Comparison of ENCODE assay signal across 8 cellular contexts in the genomic region with DNA sequence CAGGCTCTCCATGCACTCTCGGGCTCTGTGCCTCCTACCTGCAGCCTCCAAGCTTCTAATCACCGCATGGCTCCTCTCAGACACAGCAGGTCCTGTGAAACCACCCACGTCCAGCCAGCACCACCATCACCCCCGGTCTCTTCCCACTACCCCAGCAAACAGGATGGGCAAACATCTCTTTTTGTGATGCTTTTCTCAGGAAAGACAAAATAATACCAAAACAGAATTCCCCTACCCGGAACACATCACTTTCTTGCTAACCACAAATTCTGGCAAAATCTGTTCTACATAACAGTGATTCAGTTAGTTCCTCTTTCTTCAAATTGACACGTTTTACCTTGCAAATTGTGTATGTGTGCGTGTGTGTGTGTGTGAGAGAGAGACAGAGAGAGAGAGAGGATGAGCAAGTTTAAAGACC. TPM values are rescaled to one million over a fixed set of nuclear protein-coding genes. Genes with fewer than 3 reads are reported as not detected.
DNase-seq lines count a peak whose midpoint lies in the region; ATAC-seq and TF ChIP-seq lines count a peak whose summit lies in the region.

No MANE protein-coding gene starts in this region.

- peaks cover 4 to 9% of the 10 kb centered on the region in 2 experiments; a peak in 3 of 5 replicates for H3K9me3 Mint-ChIP-seq in H9
- no peaks in the 10 kb centered on the region for H3K9me3 Mint-ChIP-seq in stimulated activated memory B cell treated with anti-CD40 and anti-IgM and Interleukin-4, amounts not matched to agents 10 μg/mL and 1 μg/mL and 100 μg/mL, for 72 hours

- H3K9me3 ChIP-seq in H9 (ENCODE audit: control insufficient read depth, low read depth, low read length): no peaks in the 10 kb centered on the region

- no peak overlapping the region for H4K5ac ChIP-seq in H9 (ENCODE audit: insufficient read length, low read depth, low read length)

- peaks cover 4 to 16% (median 10%) of the 10 kb centered on the region in 3 experiments for H3K36me3 Mint-ChIP-seq in H9 (ENCODE audit: insufficient read depth in 1 of 3, low read depth in 3 of 3)
- peaks cover 58% of the 10 kb centered on the region for H3K36me3 Mint-ChIP-seq in stimulated activated memory B cell treated with anti-CD40 and anti-IgM and Interleukin-4, amounts not matched to agents 10 μg/mL and 1 μg/mL and 100 μg/mL, for 72 hours

- no peak overlapping the region for H2AFZ ChIP-seq in H9 (ENCODE audit: low read length)

- no peak overlapping the region for H2AK5ac ChIP-seq in H9 (ENCODE audit: insufficient read length, low read length)

- peak; percentile 90 for ATAC-seq in stimulated activated memory B cell treated with anti-CD40 and anti-IgM and Interleukin-4, amounts not matched to agents 10 μg/mL and 1 μg/mL and 100 μg/mL, for 72 hours
- ATAC-seq in HG03135 (IDR thresholded peaks at IDR 0.05; ENCODE audit: unreplicated experiment): no peak

- H2BK120ac ChIP-seq in H9 (ENCODE audit: low read depth, low read length, poor library complexity, severe bottlenecking): no peak overlapping the region

- H4K8ac ChIP-seq in H9 (replicated peaks; ENCODE audit: insufficient read length, low read depth, low read length): no peak overlapping the region

- H3T11ph ChIP-seq in H9 (ENCODE audit: low read length): no peak overlapping the region

- no peak overlapping the region for H2BK20ac ChIP-seq in H9 (ENCODE audit: low read depth, low read length, poor library complexity, severe bottlenecking)

- no peaks in the 10 kb centered on the region for H4K20me1 ChIP-seq in H9 (ENCODE audit: control insufficient read depth, insufficient read depth, insufficient read length)

- H3K4me3 Mint-ChIP-seq in H9: no peak overlapping the region
- H3K4me3 Mint-ChIP-seq in stimulated activated memory B cell treated with anti-CD40 and anti-IgM and Interleukin-4, amounts not matched to agents 10 μg/mL and 1 μg/mL and 100 μg/mL, for 72 hours: peak overlapping the region; percentile 81

- peaks cover 3% of the 10 kb centered on the region; the same call in 1 of the 2 replicates for H3K4me1 ChIP-seq in H9 (ENCODE audit: insufficient read depth, low read length)

- no peak overlapping the region for H2BK12ac ChIP-seq in H9 (ENCODE audit: insufficient read length, low read depth, low read length)

- H3K4ac ChIP-seq in H9 (ENCODE audit: low read depth, low read length): no peak overlapping the region

- WGBS in H9 (ENCODE audit: extremely low coverage, insufficient read length, low lambda C conversion rate): no CpG with 5 or more reads among the region's 7 CpGs

- no peak overlapping the region for H4K91ac ChIP-seq in H9 (ENCODE audit: insufficient read length, low read depth, low read length)

- no peak overlapping the region for H3K4me2 ChIP-seq in H9 (ENCODE audit: insufficient read depth, insufficient read length, low read length)

- H3K27ac Mint-ChIP-seq in H9: peak overlapping the region in 2 of 3 experiments; percentile 19 to 74; a peak in 1 of 7 replicates
- peak overlapping the region; percentile 79 for H3K27ac Mint-ChIP-seq in stimulated activated memory B cell treated with anti-CD40 and anti-IgM and Interleukin-4, amounts not matched to agents 10 μg/mL and 1 μg/mL and 100 μg/mL, for 72 hours

- peak overlapping the region; percentile 68; the same call in 1 of the 2 replicates for H3K14ac ChIP-seq in H9 (ENCODE audit: insufficient read depth, low read length)

- H3K56ac ChIP-seq in H9 (ENCODE audit: insufficient read length, low read depth, low read length): no peak overlapping the region

- H3K18ac ChIP-seq in H9 (ENCODE audit: insufficient read length, low read depth, low read length): no peak overlapping the region

- H3K79me1 ChIP-seq in H9 (ENCODE audit: insufficient read depth, low read depth, low read length, poor library complexity, severe bottlenecking): peaks cover 10% of the 10 kb centered on the region

- no peak overlapping the region for H3K9ac ChIP-seq in H9 (ENCODE audit: extremely low read depth, insufficient read length, low read length)

- no peak overlapping the region for H3K23ac ChIP-seq in H9 (ENCODE audit: insufficient read length, low read depth, low read length)

- H3K27ac ChIP-seq in H9 (ENCODE audit: insufficient read length, low read depth, low read length): no peak overlapping the region

- H2BK5ac ChIP-seq in H9 (ENCODE audit: insufficient read length, low read length): no peak overlapping the region

- no peaks in the 10 kb centered on the region for H3K27me3 ChIP-seq in H9 (ENCODE audit: insufficient read depth, low read length)

- H3K23me2 ChIP-seq in H9 (ENCODE audit: insufficient read length, low read depth, low read length, poor library complexity, severe bottlenecking): no peaks in the 10 kb centered on the region

- DNase-seq in activated CD4-positive, alpha-beta T cell treated with anti-CD3 and anti-CD28 coated beads for 48 hours: peak; percentile 7
- DNase-seq in activated CD4-positive, alpha-beta T cell treated with anti-CD3 and anti-CD28 coated beads, Interleukin-2, amount 50 U/mL, for 48 hours: no peak
- DNase-seq in H9 (no peak), MV-4-11 (lab: John Stamatoyannopoulos, UW) (peak; percentile 48), NCI-H524 treated with DMSO at 0.1 percent for 48 hours (lab: John Stamatoyannopoulos, UW) (no peak), NK-92 (lab: John Stamatoyannopoulos, UW; ENCODE audit: unreplicated experiment) (no peak)

- H3K27me3 Mint-ChIP-seq in H9 (ENCODE audit: low read depth): no peaks in the 10 kb centered on the region; the same call in 1 of the 2 replicates
- no peaks in the 10 kb centered on the region for H3K27me3 Mint-ChIP-seq in stimulated activated memory B cell treated with anti-CD40 and anti-IgM and Interleukin-4, amounts not matched to agents 10 μg/mL and 1 μg/mL and 100 μg/mL, for 72 hours

- no peaks in the 10 kb centered on the region; the same call in 1 of the 2 replicates for H3K79me2 ChIP-seq in H9 (ENCODE audit: insufficient read depth, low read length)

- no peak overlapping the region for H2BK15ac ChIP-seq in H9 (ENCODE audit: low read depth, low read length)

- peaks cover 21 to 23% of the 10 kb centered on the region in 2 experiments for H3K4me1 Mint-ChIP-seq in H9
- H3K4me1 Mint-ChIP-seq in stimulated activated memory B cell treated with anti-CD40 and anti-IgM and Interleukin-4, amounts not matched to agents 10 μg/mL and 1 μg/mL and 100 μg/mL, for 72 hours: peaks cover 43% of the 10 kb centered on the region

- no peak for TF ChIP-seq CTCF in H9 (conservative IDR thresholded peaks at IDR 0.05)

RNA-seq across cellular contexts. Expression of a gene that starts 6.5 kb away (rescaled TPM):
- total RNA-seq in H9 (2021): 40.6 and 45.6 TPM in 2 replicates

RNA-seq across cellular contexts. Expression of a gene that starts 46.9 kb away (rescaled TPM):
- 337 and 343 TPM in 2 replicates for total RNA-seq in H9 (2021)

Comparison
In these comparisons a context has a peak if more than half of its experiments do, and no peak if none do; other contexts are left out.
1. DNase-seq: peak in activated CD4-positive, alpha-beta T cell treated with anti-CD3 and anti-CD28 coated beads for 48 hours (single experiment) and MV-4-11 (single experiment); none in activated CD4-positive, alpha-beta T cell treated with anti-CD3 and anti-CD28 coated beads, Interleukin-2, amount 50 U/mL, for 48 hours (0 of 2), H9 (single experiment), NCI-H524 treated with DMSO at 0.1 percent for 48 hours (single experiment) and NK-92 (single experiment).